17 cellular contexts compared by ENCODE assay signal in the genomic region with DNA sequence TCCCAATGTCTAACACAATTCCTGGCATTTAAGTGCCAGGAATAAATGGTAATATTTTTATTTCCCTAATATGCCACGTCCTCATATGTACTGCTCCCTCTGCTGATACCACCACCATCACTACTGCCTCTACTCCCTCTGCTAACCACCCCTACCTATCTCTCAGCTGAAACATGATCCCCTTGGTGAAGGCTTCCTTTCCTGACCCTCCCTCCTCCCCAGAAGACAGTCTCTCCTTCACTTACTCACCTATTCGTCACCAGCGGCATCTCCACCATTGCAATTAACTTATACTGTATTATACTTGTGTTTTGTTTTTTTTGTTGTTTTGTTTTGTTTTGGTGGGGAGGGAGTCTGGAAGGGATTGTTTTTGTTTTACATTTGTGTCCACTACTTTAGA.
"Had no signal": no experiment of that assay in that cellular context is flagged by ENCODE, and none has a peak within 500 bp of the region (broad histone marks: within the 10 kb centered on the region; RNA-seq: fewer than 3 reads in every experiment).

No MANE protein-coding gene starts in this region.

- ATAC-seq: activated CD8-positive, alpha-beta T cell treated with anti-CD3 and anti-CD28 coated beads for 36 hours; activated naive CD4-positive, alpha-beta T cell treated with anti-CD3 and anti-CD28 coated beads, Interleukin-2, amount 50 U/mL, for 72 hours; activated T-cell treated with anti-CD3 and anti-CD28 coated beads, Interleukin-2, amount 50 U/mL, for 4 hours; left lobe of liver; pancreas; stimulated activated naive CD8-positive, alpha-beta T cell treated with anti-CD3 and anti-CD28 coated beads, Interleukin-15, amount 100 ng/mL, for 72 hours had no signal

- H3K9me3 Mint-ChIP-seq: central memory CD8-positive, alpha-beta T cell had no signal

- H3K4me3 ChIP-seq: coronary artery, esophagus squamous epithelium, pancreas, sigmoid colon had no signal

- DNase-seq: activated CD4-positive, alpha-beta T cell treated with anti-CD3 and anti-CD28 coated beads for 48 hours; activated CD8-positive, alpha-beta T cell treated with anti-CD3 and anti-CD28 coated beads for 36 hours; activated effector memory CD4-positive, alpha-beta T cell treated with Interleukin-2 at 50 U/mL for 16 hours; activated T-cell treated with anti-CD3 and anti-CD28 coated beads, Interleukin-2, amount 50 U/mL, for 4 hours; anterior cingulate cortex; brain microvascular endothelial cell; esophagus squamous epithelium; pancreas; sigmoid colon; stimulated activated CD4-positive, alpha-beta T cell treated with anti-CD3 and anti-CD28 coated beads, Interleukin-1b, Interleukin-23, amount 100 ng/mL, for 48 hours; stimulated activated naive CD8-positive, alpha-beta T cell treated with anti-CD3 and anti-CD28 coated beads, Interleukin-15, amount 100 ng/mL, for 72 hours; WERI-Rb-1 had no signal

- H3K27me3 ChIP-seq: brain microvascular endothelial cell, esophagus squamous epithelium, pancreas, sigmoid colon had no signal

- H3K27ac ChIP-seq: brain microvascular endothelial cell, coronary artery, esophagus squamous epithelium, pancreas, sigmoid colon, WERI-Rb-1 had no signal

- H3K4me3 Mint-ChIP-seq: activated CD8-positive, alpha-beta T cell treated with anti-CD3 and anti-CD28 coated beads for 36 hours; activated T-cell treated with anti-CD3 and anti-CD28 coated beads, Interleukin-2, amount 50 U/mL, for 4 hours; central memory CD8-positive, alpha-beta T cell; stimulated activated naive CD8-positive, alpha-beta T cell treated with anti-CD3 and anti-CD28 coated beads, Interleukin-15, amount 100 ng/mL, for 72 hours had no signal

- H3K9me3 ChIP-seq: esophagus squamous epithelium, pancreas, sigmoid colon had no signal

- H3K27me3 Mint-ChIP-seq: activated CD8-positive, alpha-beta T cell treated with anti-CD3 and anti-CD28 coated beads for 36 hours; central memory CD8-positive, alpha-beta T cell; stimulated activated naive CD8-positive, alpha-beta T cell treated with anti-CD3 and anti-CD28 coated beads, Interleukin-15, amount 100 ng/mL, for 72 hours; type B pancreatic cell had no signal

- H3K27ac Mint-ChIP-seq: activated CD8-positive, alpha-beta T cell treated with anti-CD3 and anti-CD28 coated beads for 36 hours; activated naive CD4-positive, alpha-beta T cell treated with anti-CD3 and anti-CD28 coated beads, Interleukin-2, amount 50 U/mL, for 72 hours; stimulated activated naive CD8-positive, alpha-beta T cell treated with anti-CD3 and anti-CD28 coated beads, Interleukin-15, amount 100 ng/mL, for 72 hours had no signal

- H3K36me3 ChIP-seq: brain microvascular endothelial cell, esophagus squamous epithelium, pancreas, sigmoid colon had no signal
